ENCODE assay signal across 16 cellular contexts in genomic region chr1:222930097-222930496, GRCh38.
A peak's percentile ranks its signal among the peaks of the same experiment; 100 is the strongest.
DNase-seq lines count a peak whose midpoint lies in the region; ATAC-seq and TF ChIP-seq lines count a peak whose summit lies in the region.
"Had no signal": no experiment of that assay in that cellular context is flagged by ENCODE, and none has a peak within 500 bp of the region (broad histone marks: within the 10 kb centered on the region; RNA-seq: fewer than 3 reads in every experiment).

No MANE protein-coding gene starts in this region.

- TF ChIP-seq EP300 in upper lobe of left lung (IDR thresholded peaks at IDR 0.05) = no peak

- no peak overlapping the region for H2BK15ac ChIP-seq in mesendoderm (replicated peaks; ENCODE audit: low read depth)

- H3K4ac ChIP-seq in mesendoderm (ENCODE audit: low read depth, low read length) = no peak overlapping the region

- TF ChIP-seq POLR2A in upper lobe of left lung (IDR thresholded peaks at IDR 0.05) = no peak

- H3K4me1 ChIP-seq in cardiac muscle cell (ENCODE audit: low read depth) (peaks cover 37% of the 10 kb centered on the region), right atrium auricular region (peaks cover 0 to 27% of the 10 kb centered on the region in 2 donors), mesendoderm (ENCODE audit: control insufficient read depth, low read depth, low read length) (peaks cover 3% of the 10 kb centered on the region), upper lobe of left lung (peaks cover 0 to 5% (median 4%) of the 10 kb centered on the region in 4 donors)

- H3K27ac ChIP-seq in cardiac muscle cell (no peak overlapping the region), right atrium auricular region (no peak overlapping the region), SK-N-MC (peak overlapping the region; percentile 38; the same call in 1 of the 2 replicates), mesendoderm (ENCODE audit: low read depth, low read length) (no peak overlapping the region), upper lobe of left lung (peak overlapping the region in 3 of 4 donors; percentile 31 to 78 (median 66))
- H3K27ac ChIP-seq: PC-9 had no signal

- H3K4me3 ChIP-seq in cardiac muscle cell (peak overlapping the region; percentile 2), right atrium auricular region (no peak overlapping the region), SK-N-MC (0 out of 2 replicates have a peak overlapping the region, but pooled peaks have one; percentile 17), mesendoderm (ENCODE audit: low read length) (no peak overlapping the region), upper lobe of left lung (peak overlapping the region in 3 of 4 donors; percentile 33 to 48 (median 46))
- H3K4me3 ChIP-seq: PC-9 had no signal

- H3K79me2 ChIP-seq in mesendoderm (ENCODE audit: control insufficient read depth, insufficient read depth, low read length) = peaks cover 3% of the 10 kb centered on the region

- TF ChIP-seq CTCF in cardiac muscle cell (IDR thresholded peaks at IDR 0.05; ENCODE audit: low read depth, low read length) (no peak), right atrium auricular region (IDR thresholded peaks at IDR 0.05) (no peak), upper lobe of left lung (IDR thresholded peaks at IDR 0.05) (no peak)

- no peak overlapping the region for H3K23ac ChIP-seq in mesendoderm (ENCODE audit: low read length)

- DNase-seq in cardiac muscle cell (ENCODE audit: low read depth in 1 of 2, low spot score in 1 of 2) (no peak), right atrium auricular region (ENCODE audit: low spot score) (no peak), SK-N-MC (ENCODE audit: low read depth, low spot score) (no peak), mesendoderm (no peak), upper lobe of left lung (no peak), COLO829 (ENCODE audit: low spot score) (no peak)
- DNase-seq: AML-193; Calu3; CD4-positive, CD25-positive, alpha-beta regulatory T cell; KBM-7; NCI-H1436 treated with DMSO at 0.1 percent for 48 hours; NCI-H226; NCI-H526; PC-9; SHP77 had no signal

- no peaks in the 10 kb centered on the region for H3K79me1 ChIP-seq in mesendoderm (ENCODE audit: low read length)

- H2BK5ac ChIP-seq in mesendoderm (ENCODE audit: low read length) = no peak overlapping the region

- no peak overlapping the region for H2AK5ac ChIP-seq in mesendoderm (ENCODE audit: low read length)

- no peak overlapping the region for H4K8ac ChIP-seq in mesendoderm (ENCODE audit: low read depth, low read length)

- no peaks in the 10 kb centered on the region for H3K36me3 ChIP-seq in cardiac muscle cell
- no peaks in the 10 kb centered on the region for H3K36me3 ChIP-seq in right atrium auricular region
- 0 out of 2 replicates have a peak, but pooled peaks cover 8% of the 10 kb centered on the region for H3K36me3 ChIP-seq in SK-N-MC (ENCODE audit: insufficient read depth, low read length)
- H3K36me3 ChIP-seq in mesendoderm (ENCODE audit: control insufficient read depth, insufficient read depth, low read length) = no peaks in the 10 kb centered on the region
- no peaks in the 10 kb centered on the region for H3K36me3 ChIP-seq in upper lobe of left lung

- H3K27me3 ChIP-seq in cardiac muscle cell (no peaks in the 10 kb centered on the region), right atrium auricular region (no peaks in the 10 kb centered on the region), mesendoderm (ENCODE audit: insufficient read depth, low read length, poor library complexity) (no peaks in the 10 kb centered on the region), upper lobe of left lung (no peaks in the 10 kb centered on the region)

- H3K18ac ChIP-seq in mesendoderm (ENCODE audit: low read length) = no peak overlapping the region

- ATAC-seq in upper lobe of left lung (ENCODE audit: low FRiP score in 2 of 2) (no peak), HG03039 (IDR thresholded peaks at IDR 0.05; ENCODE audit: unreplicated experiment) (no peak)

- H3K9me3 ChIP-seq in cardiac muscle cell (ENCODE audit: low read depth) (no peaks in the 10 kb centered on the region), right atrium auricular region (no peaks in the 10 kb centered on the region), SK-N-MC (ENCODE audit: low read depth, low read length) (no peaks in the 10 kb centered on the region), upper lobe of left lung (no peaks in the 10 kb centered on the region)

- H3K56ac ChIP-seq in mesendoderm (ENCODE audit: low read length) = peak overlapping the region; percentile 26

- H2BK120ac ChIP-seq in mesendoderm (ENCODE audit: low read depth, low read length) = no peak overlapping the region

- peak overlapping the region; percentile 60 for H4K5ac ChIP-seq in mesendoderm (ENCODE audit: low read length)

- H3K4me2 ChIP-seq in mesendoderm (ENCODE audit: low read length) = no peak overlapping the region
- H3K4me2 ChIP-seq: PC-9 had no signal

- H3K9ac ChIP-seq in SK-N-MC (ENCODE audit: insufficient read length) = no peak overlapping the region
- peak overlapping the region; percentile 22 for H3K9ac ChIP-seq in mesendoderm (ENCODE audit: low read length)

Comparison
In these comparisons a context has a peak if more than half of its experiments do, and no peak if none do; other contexts are left out.
1. H3K4me3 ChIP-seq: peak in cardiac muscle cell (single experiment), SK-N-MC (single experiment) and upper lobe of left lung (3 of 4); none in right atrium auricular region (0 of 2) and mesendoderm (single experiment).
2. H3K27ac ChIP-seq: peak in SK-N-MC (single experiment) and upper lobe of left lung (3 of 4); none in cardiac muscle cell (single experiment), right atrium auricular region (0 of 2) and mesendoderm (single experiment).